10 cellular contexts compared by ENCODE assay signal in genomic region chr1:110673197-110673701, GRCh38. TPM values are rescaled to one million over a fixed set of nuclear protein-coding genes. Genes with fewer than 3 reads are reported as not detected.
DNase-seq lines count a peak whose midpoint lies in the region; ATAC-seq, FAIRE-seq and TF ChIP-seq lines count a peak whose summit lies in the region.
"Had no signal": no experiment of that assay in that cellular context is flagged by ENCODE, and none has a peak within 500 bp of the region (broad histone marks: within the 10 kb centered on the region; RNA-seq: fewer than 3 reads in every experiment).

No MANE protein-coding gene starts in this region.

- 60 to 70% (median 67%) methylated on average over 24 to 25 of the region's 25 CpGs for WGBS in small intestine, 3 donors

- no peaks in the 10 kb centered on the region for H3K9me2 ChIP-seq in SU-DHL-6 (replicated peaks; ENCODE audit: insufficient read depth, low read length)

- H3K9me3 ChIP-seq in SU-DHL-6 (ENCODE audit: insufficient read depth, low read length): no peaks in the 10 kb centered on the region
- no peaks in the 10 kb centered on the region for H3K9me3 ChIP-seq in small intestine (ENCODE audit: control insufficient read depth, low read depth)

- no peak for ATAC-seq in HG02840 (IDR thresholded peaks at IDR 0.05; ENCODE audit: low FRiP score, unreplicated experiment)
- ATAC-seq in HG03457 (IDR thresholded peaks at IDR 0.05; ENCODE audit: unreplicated experiment): no peak

- no peak for TF ChIP-seq CTCF in SU-DHL-6 (IDR thresholded peaks at IDR 0.05; ENCODE audit: insufficient read depth, low read length, poor library complexity, severe bottlenecking)

- H3K4me3 ChIP-seq in SU-DHL-6 (ENCODE audit: insufficient read depth, low read length, poor library complexity, severe bottlenecking): no peak overlapping the region
- H3K4me3 ChIP-seq in small intestine (ENCODE audit: low read depth in 1 of 2, low read length in 2 of 2): peak overlapping the region; percentile 42 to 61
- H3K4me3 ChIP-seq: hepatocyte had no signal

- no peaks in the 10 kb centered on the region for H3K79me2 ChIP-seq in SU-DHL-6 (ENCODE audit: insufficient read depth, low read length)
- H3K79me2 ChIP-seq: hepatocyte had no signal

- peak overlapping the region; percentile 72 for H3K4me2 ChIP-seq in SU-DHL-6 (ENCODE audit: low read depth, low read length, poor library complexity, severe bottlenecking)

- no peaks in the 10 kb centered on the region for H3K27me3 ChIP-seq in SU-DHL-6 (ENCODE audit: low read length)
- H3K27me3 ChIP-seq in small intestine (ENCODE audit: control insufficient read depth in 2 of 2, insufficient read depth in 2 of 2, low read length in 2 of 2): peaks cover 3 to 28% of the 10 kb centered on the region in 2 donors

- peaks cover 10% of the 10 kb centered on the region; the same call in 1 of the 2 replicates for H3F3A ChIP-seq in SU-DHL-6 (ENCODE audit: insufficient read depth)

- H3K27ac ChIP-seq in SU-DHL-6 (ENCODE audit: low read depth, low read length): peak overlapping the region; percentile 47
- peak overlapping the region; percentile 49 for H3K27ac ChIP-seq in cingulate gyrus (ENCODE audit: low read depth, low read length)
- peak overlapping the region; percentile 27 to 70 for H3K27ac ChIP-seq in small intestine (ENCODE audit: low read depth in 1 of 2, low read length in 1 of 2)
- H3K27ac ChIP-seq: 22Rv1, hepatocyte had no signal

- H3K9ac ChIP-seq in SU-DHL-6 (ENCODE audit: low read length): peak overlapping the region; percentile 4; the same call in 1 of the 2 replicates

- FAIRE-seq in small intestine (lab: Jason Lieb, UNC): no peak

- no peaks in the 10 kb centered on the region for H3K36me3 ChIP-seq in SU-DHL-6 (ENCODE audit: low read length)
- no peaks in the 10 kb centered on the region for H3K36me3 ChIP-seq in small intestine (ENCODE audit: control insufficient read depth in 2 of 2, insufficient read depth in 2 of 2, low read length in 2 of 2)

- H3K4me1 ChIP-seq in small intestine (ENCODE audit: control insufficient read depth in 2 of 2, insufficient read depth in 1 of 2, low read depth in 1 of 2, low read length in 1 of 2): no peaks in the 10 kb centered on the region

- DNase-seq in DMS 273 (lab: John Stamatoyannopoulos, UW; ENCODE audit: unreplicated experiment) (peak; percentile 38), DMS 273 treated with DMSO at 0.1 percent for 48 hours (lab: John Stamatoyannopoulos, UW) (no peak), small intestine (no peak), NCI-H2171 treated with DMSO at 0.1 percent for 48 hours (lab: John Stamatoyannopoulos, UW) (no peak)

- no peaks in the 10 kb centered on the region for H4K20me1 ChIP-seq in SU-DHL-6 (ENCODE audit: low read depth, low read length)

- H2AFZ ChIP-seq in SU-DHL-6 (ENCODE audit: low read depth, low read length, severe bottlenecking): no peak overlapping the region

RNA-seq across cellular contexts. Expression of gene KCNA3, which starts 1.5 kb away (rescaled TPM):
- polyA plus RNA-seq in small intestine: under 1 TPM in 2 of 3 donors, not detected in 1; 0.27 to 0.45 TPM
- polyA plus RNA-seq: hepatocyte had no signal
